ENCODE assay signal across 8 cellular contexts in the genomic region with DNA sequence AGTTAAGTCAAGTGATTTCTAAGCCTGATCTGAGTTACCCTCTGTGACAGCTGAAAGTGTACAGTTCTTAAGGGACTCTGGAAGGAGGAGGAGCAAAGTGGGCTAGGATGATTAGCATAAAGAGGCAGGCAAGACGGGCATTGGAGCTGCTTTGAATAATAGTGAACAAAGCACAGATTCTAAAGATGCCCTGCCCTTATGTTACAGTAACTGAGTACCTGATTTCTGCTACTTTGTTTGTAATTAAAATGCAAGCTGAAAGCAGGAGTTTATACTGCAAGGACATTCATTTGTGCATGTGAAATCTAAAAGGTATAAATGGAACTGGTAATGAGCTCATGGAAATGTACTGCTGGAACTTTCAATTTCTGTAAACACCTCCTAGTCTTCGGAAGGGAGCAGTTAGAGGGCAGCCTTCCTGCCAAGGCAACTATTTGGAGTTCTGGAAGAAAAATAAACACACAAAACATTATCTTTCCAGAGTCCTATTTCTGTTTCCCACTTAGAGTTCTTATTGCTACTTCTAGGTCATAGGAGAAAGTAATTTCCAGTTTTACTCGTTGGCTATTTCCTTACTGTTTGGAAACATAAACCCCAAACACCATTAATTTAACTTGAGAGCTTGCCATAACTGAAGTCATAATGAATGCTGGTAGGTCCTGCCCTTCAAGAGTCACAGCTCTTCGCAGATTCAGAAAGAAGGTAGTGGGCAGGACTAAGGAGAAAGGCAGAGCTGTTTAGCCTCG. TPM values are rescaled to one million over a fixed set of nuclear protein-coding genes. Genes with fewer than 3 reads are reported as not detected.
A peak's percentile ranks its signal among the peaks of the same experiment; 100 is the strongest.
DNase-seq lines count a peak whose midpoint lies in the region; ATAC-seq, FAIRE-seq and TF ChIP-seq lines count a peak whose summit lies in the region.

A gene with protein sequence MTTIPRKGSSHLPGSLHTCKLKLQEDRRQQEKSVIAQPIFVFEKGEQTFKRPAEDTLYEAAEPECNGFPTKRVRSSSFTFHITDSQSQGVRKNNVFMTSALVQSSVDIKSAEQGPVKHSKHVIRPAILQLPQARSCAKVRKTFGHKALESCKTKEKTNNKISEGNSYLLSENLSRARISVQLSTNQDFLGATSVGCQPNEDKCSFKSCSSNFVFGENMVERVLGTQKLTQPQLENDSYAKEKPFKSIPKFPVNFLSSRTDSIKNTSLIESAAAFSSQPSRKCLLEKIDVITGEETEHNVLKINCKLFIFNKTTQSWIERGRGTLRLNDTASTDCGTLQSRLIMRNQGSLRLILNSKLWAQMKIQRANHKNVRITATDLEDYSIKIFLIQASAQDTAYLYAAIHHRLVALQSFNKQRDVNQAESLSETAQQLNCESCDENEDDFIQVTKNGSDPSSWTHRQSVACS (minus strand): TSS at position 45 of the 746 bp plus-strand sequence. CDS start 486 bp downstream, outside the sequence.

- intact Hi-C loops in GM12878 (cut with micrococcal nuclease; ENCODE audit: unreplicated experiment) = no loop called here
- intact Hi-C loops in left lung (cut with DNase I) = loop anchor here in 1 of 2 donors (5.0 kb wide), 1 partner anchor 40 kb away; no protein-coding TSS in a partner anchor
- intact Hi-C loops in testis (cut with DNase I; ENCODE audit: low total_unique reads) = loop anchor here (5.0 kb wide), 1 partner anchor 60 kb away; a partner anchor contains a TSS

- H3K27ac ChIP-seq in C4-2B (peak within 1 kb of the TSS; percentile 61), GM12878 (ENCODE audit: control insufficient read depth, insufficient read depth) (no peak within 1 kb of the TSS), left lung (peak within 1 kb of the TSS; percentile 74 to 77), testis (peak within 1 kb of the TSS; percentile 80 to 82)

- H3K9me3 ChIP-seq in GM12878 (replicated peaks; ENCODE audit: control insufficient read depth, insufficient read depth, low read length) (no peaks in the 10 kb centered on the region), left lung (no peaks in the 10 kb centered on the region), testis (no peaks in the 10 kb centered on the region)

- SMC1A ChIA-PET in GM12878 (lab: Charles Lee; ENCODE audit: uncharacterized antibody, unreplicated experiment) = interaction anchor here (0.5 to 2.0 kb wide), 7 partner anchors 11 to 223 kb away, joined by 3 to 9 read pairs (median 3); no protein-coding TSS in a partner anchor

- no peaks in the 10 kb centered on the region for H4K20me1 ChIP-seq in GM12878 (ENCODE audit: control insufficient read depth, insufficient read depth)

- no peak for TF ChIP-seq RAD21 in GM12878 (IDR thresholded peaks at IDR 0.05; ENCODE audit: insufficient read depth, low read depth, low read length)

- POLR2A ChIA-PET in GM12878 (lab: Charles Lee) = no interaction called here

- H3K9ac ChIP-seq in GM12878 (ENCODE audit: control insufficient read depth, insufficient read depth, low read length) = no peak within 1 kb of the TSS

- no peaks in the 10 kb centered on the region for H3K27me3 ChIP-seq in GM12878 (replicated peaks in 1 of 2; ENCODE audit: control insufficient read depth in 2 of 2, insufficient read depth in 2 of 2, low read length in 1 of 2)
- no peaks in the 10 kb centered on the region for H3K27me3 ChIP-seq in left lung
- no peaks in the 10 kb centered on the region for H3K27me3 ChIP-seq in testis

- no peak within 1 kb of the TSS for H3K4me3 ChIP-seq in GM12878
- peak within 1 kb of the TSS in 1 of 2 donors; percentile 25 for H3K4me3 ChIP-seq in left lung
- H3K4me3 ChIP-seq in testis = peak within 1 kb of the TSS in 1 of 2 donors; percentile 21

- H3K79me2 ChIP-seq in GM12878 (ENCODE audit: control insufficient read depth, insufficient read depth, low read length) = no peaks in the 10 kb centered on the region

- TF ChIP-seq POLR2A in GM12878 (IDR thresholded peaks at IDR 0.05; ENCODE audit: low read depth, low read length) (no peak), testis (IDR thresholded peaks at IDR 0.05) (no peak)

- no TSS peak for BruUV-seq in GM12878 (replicated peaks; lab: Mats Ljungman, UMichigan)

- no peak for DNase-seq in GM12878 (ENCODE audit: low read depth, low spot score)
- DNase-seq in left lung = no peak
- peak; percentile 74 for DNase-seq in testis
- no peak for DNase-seq in 8988T
- DNase-seq in SK-N-DZ (ENCODE audit: low spot score) = no peak

- H2AFZ ChIP-seq in GM12878 (ENCODE audit: control insufficient read depth, low read depth, low read length) = no peak within 1 kb of the TSS

- CTCF ChIA-PET in GM12878 (lab: Yijun Ruan, JAX) = interaction anchor here (0.9 to 8.7 kb wide), 5 partner anchors 35 to 223 kb away, joined by 3 to 83 read pairs (median 3); no protein-coding TSS in a partner anchor

- RAD21 ChIA-PET in GM12878 (lab: Charles Lee; ENCODE audit: unreplicated experiment) = interaction anchor here (0.9 to 2.4 kb wide), 2 partner anchors 36 to 60 kb away, joined by 3 to 8 read pairs; a partner anchor contains a TSS

- H3K4me1 ChIP-seq in GM12878 (ENCODE audit: control insufficient read depth, insufficient read depth, low read length) (no peaks in the 10 kb centered on the region), left lung (peaks cover 0 to 8% of the 10 kb centered on the region in 2 donors), testis (peaks cover 17% of the 10 kb centered on the region)

- 1% methylated on average over 5 of the region's 5 CpGs for WGBS in GM12878 (ENCODE audit: insufficient coverage, insufficient replicate concordance, low lambda C conversion rate, missing lambda C conversion rate)
- 18 to 19% methylated on average over 5 of the region's 5 CpGs for WGBS in testis, 2 donors

- peak; percentile 79 for ATAC-seq in HG03432 (IDR thresholded peaks at IDR 0.05; ENCODE audit: unreplicated experiment)
- peak; percentile 81 for ATAC-seq in GM12878
- peak; percentile 93 for ATAC-seq in left lung
- ATAC-seq in HG03280 (IDR thresholded peaks at IDR 0.05; ENCODE audit: unreplicated experiment) = no peak

- TF ChIP-seq EP300 in GM12878 (IDR thresholded peaks at IDR 0.05; ENCODE audit: borderline replicate concordance in 1 of 2, control insufficient read depth in 1 of 2, low read depth in 2 of 2, low read length in 2 of 2) = no peak

- no peak for FAIRE-seq in GM12878 (lab: Jason Lieb, UNC)

- TF ChIP-seq CTCF in C4-2B (conservative IDR thresholded peaks at IDR 0.05) (peak; percentile 11), GM12878 (IDR thresholded peaks at IDR 0.05 in 2 of 3, conservative IDR thresholded peaks at IDR 0.05 in 1 of 3; ENCODE audit: control insufficient read depth in 2 of 3, extremely low read depth in 1 of 3, insufficient read depth in 1 of 3, low read depth in 3 of 3, low read length in 3 of 3) (no peak), left lung (IDR thresholded peaks at IDR 0.05) (no peak), testis (IDR thresholded peaks at IDR 0.05) (no peak)

- in situ Hi-C loops in GM12878 (cut with MboI) = loop anchor here (10.0 kb wide), 1 partner anchor 227 kb away; no protein-coding TSS in a partner anchor

- H3K4me2 ChIP-seq in GM12878 (ENCODE audit: control insufficient read depth, insufficient read depth) = peak within 1 kb of the TSS; percentile 35; the same call in 1 of the 2 replicates

- H3K36me3 ChIP-seq in GM12878 (ENCODE audit: control insufficient read depth in 2 of 2, insufficient read depth in 2 of 2, low read length in 1 of 2) (no peaks in the 10 kb centered on the region), left lung (no peaks in the 10 kb centered on the region), testis (ENCODE audit: low read depth, missing control alignments) (no peaks in the 10 kb centered on the region)

TF ChIP-seq in GM12878, 131 proteins besides CTCF, POLR2A, EP300 and RAD21 (continues in another document):
- TF ChIP-seq RAD51 (IDR thresholded peaks at IDR 0.05) (no peak), FOXK2 (IDR thresholded peaks at IDR 0.05) (no peak), IKZF1 (conservative IDR thresholded peaks at IDR 0.05) (no peak), MEF2B (IDR thresholded peaks at IDR 0.05; ENCODE audit: partially characterized antibody, poor library complexity, severe bottlenecking) (no peak), SUZ12 (IDR thresholded peaks at IDR 0.05; ENCODE audit: unreplicated experiment) (no peak)
- TF ChIP-seq, protein P1, sequence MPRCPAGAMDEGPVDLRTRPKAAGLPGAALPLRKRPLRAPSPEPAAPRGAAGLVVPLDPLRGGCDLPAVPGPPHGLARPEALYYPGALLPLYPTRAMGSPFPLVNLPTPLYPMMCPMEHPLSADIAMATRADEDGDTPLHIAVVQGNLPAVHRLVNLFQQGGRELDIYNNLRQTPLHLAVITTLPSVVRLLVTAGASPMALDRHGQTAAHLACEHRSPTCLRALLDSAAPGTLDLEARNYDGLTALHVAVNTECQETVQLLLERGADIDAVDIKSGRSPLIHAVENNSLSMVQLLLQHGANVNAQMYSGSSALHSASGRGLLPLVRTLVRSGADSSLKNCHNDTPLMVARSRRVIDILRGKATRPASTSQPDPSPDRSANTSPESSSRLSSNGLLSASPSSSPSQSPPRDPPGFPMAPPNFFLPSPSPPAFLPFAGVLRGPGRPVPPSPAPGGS (IDR thresholded peaks at IDR 0.05; ENCODE audit: borderline replicate concordance, insufficient read depth, low read depth, low read length, poor library complexity, severe bottlenecking) = no peak

RNA-seq across cellular contexts. Expression of the gene that starts here (rescaled TPM):
- 0.21 and 0.39 TPM in 2 replicates for total RNA-seq in GM12878 (2013; cell fraction: nucleolus; rRNA removed)
- 0.05 TPM in 1 of 2 replicates, not detected in the other for total RNA-seq in GM12878 (2014; rRNA removed)
- total RNA-seq in GM12878 (2014; rRNA removed; fragmentation: Illumina TruSeq; extraction: Trizol) = 0.05 and 0.09 TPM in 2 replicates
- total RNA-seq in GM12878 (2021) = not detected in 2 replicates
- not detected for polyA plus RNA-seq in GM12878 (2011; ENCODE audit: low read depth)
- 0.09 and 0.29 TPM in 2 replicates for polyA plus RNA-seq in GM12878 (2011; rRNA removed)
- 0.05 and 0.09 TPM in 2 replicates for polyA plus RNA-seq in GM12878 (2011; cell fraction: cytosol; rRNA removed)
- 0.06 and 0.09 TPM in 2 replicates for polyA plus RNA-seq in GM12878 (2011; cell fraction: nucleus; rRNA removed)
- 0.06 TPM in 1 of 2 replicates, not detected in the other for polyA plus RNA-seq in GM12878 (2012)
- polyA plus RNA-seq in GM12878 (2014; fragmentation: Illumina TruSeq; extraction: Trizol) = 0.03 TPM in 1 of 2 replicates, not detected in the other
- under 1 TPM in 1 of 2 experiments, not detected in 1; 0.02 TPM for polyA plus RNA-seq in GM12878 (2014; fragmentation: Nextera tagmentation; extraction: Ambion mirVana)
- polyA plus RNA-seq in GM12878 (2014; rRNA removed) = 0.03 TPM in 1 of 2 replicates, not detected in the other
- under 1 TPM in 1 of 2 experiments, not detected in 1; 0.15 TPM for polyA plus RNA-seq in GM12878 (2016; fragmentation: Nextera tagmentation; extraction: Ambion mirVana)
- polyA minus RNA-seq in GM12878 (2011; rRNA and poly(A)+ RNA removed) = 0.07 TPM in 1 of 2 replicates, not detected in the other
- not detected in 2 replicates for polyA minus RNA-seq in GM12878 (2011; cell fraction: cytosol; rRNA and poly(A)+ RNA removed)
- polyA minus RNA-seq in GM12878 (2011; cell fraction: nucleus; rRNA and poly(A)+ RNA removed) = not detected in 2 replicates
- 1 to 10 TPM; 4.2 to 7.1 TPM for total RNA-seq in left lung
- total RNA-seq in testis = 10 to 100 TPM; 19.9 to 26.3 TPM
- polyA plus RNA-seq in testis (ENCODE audit: insufficient read depth, low read depth, low replicate concordance) = 3.6 TPM
- polyA plus RNA-seq in SK-N-DZ (2014; cell fraction: cytosol; rRNA removed) = not detected in 2 replicates
- polyA plus RNA-seq in SK-N-DZ (2014; cell fraction: nucleus; rRNA removed) = not detected in 2 replicates

Comparison
In these comparisons a context has a peak if more than half of its experiments do, and no peak if none do; other contexts are left out.
1. Peak in ATAC-seq and H3K4me2 ChIP-seq in GM12878; RNA of the gene not detected or under 1 TPM.